In the genomic region with DNA sequence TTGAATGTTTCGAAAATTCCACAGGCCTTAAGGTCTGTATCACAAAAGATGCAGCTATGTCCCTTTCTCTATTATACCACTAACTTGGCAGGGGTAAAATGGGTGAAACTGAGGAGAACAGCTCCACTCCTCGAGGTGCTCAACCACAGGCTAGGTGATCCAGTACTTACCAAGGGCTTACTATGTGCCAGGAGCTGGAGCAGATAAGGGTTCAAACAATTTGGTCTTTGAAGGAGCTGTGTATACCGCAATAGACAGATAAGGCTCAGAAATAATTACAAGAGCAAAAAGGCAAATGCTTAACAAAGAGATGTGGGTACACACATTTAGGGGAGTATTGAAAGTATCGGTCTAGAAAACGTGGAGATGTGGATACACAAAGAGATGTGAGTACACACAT, we compare ENCODE assay signal across 7 cellular contexts. TPM values are rescaled to one million over a fixed set of nuclear protein-coding genes. Genes with fewer than 3 reads are reported as not detected.
A peak's percentile ranks its signal among the peaks of the same experiment; 100 is the strongest.
DNase-seq lines count a peak whose midpoint lies in the region; ATAC-seq, FAIRE-seq and TF ChIP-seq lines count a peak whose summit lies in the region.

No MANE protein-coding gene starts in this region.

- DNase-seq in HCT116 (ENCODE audit: low read depth, low spot score) (no peak), T-helper 17 cell (no peak), fibroblast of pulmonary artery (ENCODE audit: low read depth) (no peak), small intestine (peak; percentile 20), adrenal gland (no peak), cortex of kidney (lab: John Stamatoyannopoulos, UW) (no peak), superior temporal gyrus (ENCODE audit: extremely low spot score) (no peak)

- RAD21 ChIA-PET in HCT116 (lab: Charles Lee; ENCODE audit: low non-redundant PET in 1 of 2, low total read pairs in 2 of 2, uncharacterized antibody in 2 of 2, unreplicated experiment in 2 of 2), result no interaction called here

- WGBS in small intestine, 3 donors, result 18 to 41% (median 18%) methylated on average over 5 of the region's 5 CpGs
- WGBS in adrenal gland, 4 donors, result 55 to 58% (median 56%) methylated on average over 4 to 5 of the region's 5 CpGs

- ATAC-seq in HCT116, result no peak
- no peak for ATAC-seq in T-helper 17 cell

- H3K36me3 Mint-ChIP-seq in T-helper 17 cell (ENCODE audit: low read depth), result peaks cover 2% of the 10 kb centered on the region

- H3K4me1 ChIP-seq in HCT116 (ENCODE audit: control insufficient read depth in 1 of 2, insufficient read depth in 2 of 2, low read length in 2 of 2) (peaks cover 17 to 24% of the 10 kb centered on the region in 2 experiments), small intestine (ENCODE audit: control insufficient read depth in 2 of 2, insufficient read depth in 1 of 2, low read depth in 1 of 2, low read length in 1 of 2) (peaks cover 3% of the 10 kb centered on the region in 2 donors), adrenal gland (replicated peaks in 1 of 2) (peaks cover 12 to 40% of the 10 kb centered on the region in 2 donors)

- H3K36me3 ChIP-seq in HCT116 (ENCODE audit: control insufficient read depth in 1 of 2, insufficient read depth in 2 of 2, low read length in 2 of 2), result peaks cover 19 to 36% of the 10 kb centered on the region in 2 experiments
- H3K36me3 ChIP-seq in small intestine (ENCODE audit: control insufficient read depth in 2 of 2, insufficient read depth in 2 of 2, low read length in 2 of 2), result peaks cover 2 to 8% of the 10 kb centered on the region in 2 donors
- H3K36me3 ChIP-seq in adrenal gland (replicated peaks in 1 of 2), result peaks cover 0 to under 1% of the 10 kb centered on the region in 2 donors

- no peak overlapping the region for H3K27ac ChIP-seq in HCT116 (ENCODE audit: low read depth, low read length)
- H3K27ac ChIP-seq in small intestine (ENCODE audit: low read depth in 1 of 2, low read length in 1 of 2), result peak overlapping the region in 1 of 2 donors; percentile 87
- H3K27ac ChIP-seq in adrenal gland, result peak overlapping the region in 1 of 5 donors; percentile 95

- TF ChIP-seq POLR2A in HCT116 (IDR thresholded peaks at IDR 0.05; ENCODE audit: borderline replicate concordance, extremely low read depth, insufficient read depth, insufficient read length), result no peak
- TF ChIP-seq POLR2A in adrenal gland (IDR thresholded peaks at IDR 0.05), result no peak

- peaks cover 62% of the 10 kb centered on the region for H3K79me2 ChIP-seq in HCT116 (ENCODE audit: insufficient read depth, low read length)

- no peak for TF ChIP-seq CTCF in HCT116 (IDR thresholded peaks at IDR 0.05 in 2 of 3, conservative IDR thresholded peaks at IDR 0.05 in 1 of 3; ENCODE audit: borderline replicate concordance in 1 of 3, insufficient read depth in 1 of 3, low read depth in 2 of 3, low read length in 2 of 3)
- no peak for TF ChIP-seq CTCF in fibroblast of pulmonary artery (IDR thresholded peaks at IDR 0.05; ENCODE audit: low read length, missing control alignments)
- TF ChIP-seq CTCF in adrenal gland (IDR thresholded peaks at IDR 0.05), result no peak

- no peak overlapping the region for H2AFZ ChIP-seq in HCT116 (ENCODE audit: low read depth, low read length, poor library complexity, severe bottlenecking)

- H3K9ac ChIP-seq in HCT116 (ENCODE audit: low read length), result peak overlapping the region; percentile 95

- POLR2A ChIA-PET in HCT116 (lab: Charles Lee), result no interaction called here

- no peaks in the 10 kb centered on the region for H3K9me2 ChIP-seq in HCT116 (ENCODE audit: insufficient read depth)

- BruUV-seq in HCT116 (replicated peaks; lab: Mats Ljungman, UMichigan), result TSS peak; percentile 46

- no peaks in the 10 kb centered on the region for H3K9me3 ChIP-seq in HCT116 (ENCODE audit: control insufficient read depth in 1 of 2, insufficient read depth in 1 of 2, low read depth in 1 of 2, low read length in 2 of 2)
- no peaks in the 10 kb centered on the region for H3K9me3 ChIP-seq in T-helper 17 cell (ENCODE audit: control insufficient read depth, low read length, poor library complexity, severe bottlenecking)
- H3K9me3 ChIP-seq in small intestine (ENCODE audit: control insufficient read depth, low read depth), result no peaks in the 10 kb centered on the region
- H3K9me3 ChIP-seq in adrenal gland (replicated peaks in 1 of 3), result no peaks in the 10 kb centered on the region

- H3K4me1 Mint-ChIP-seq in T-helper 17 cell, result peaks cover 25% of the 10 kb centered on the region

- FAIRE-seq in small intestine (lab: Jason Lieb, UNC), result no peak

- peak overlapping the region; percentile 89 to 90 for H3K4me3 ChIP-seq in HCT116 (replicated peaks in 1 of 2; ENCODE audit: low read depth in 1 of 2, low read length in 2 of 2)
- H3K4me3 ChIP-seq in fibroblast of pulmonary artery (replicated peaks; ENCODE audit: low read depth, low read length), result peak overlapping the region; percentile 82
- peak overlapping the region; percentile 58 to 93 for H3K4me3 ChIP-seq in small intestine (ENCODE audit: low read depth in 1 of 2, low read length in 2 of 2)
- peak overlapping the region in 1 of 4 donors; percentile 97 for H3K4me3 ChIP-seq in adrenal gland

- CTCF ChIA-PET in HCT116 (lab: Charles Lee), result no interaction called here

- peak overlapping the region; percentile 86 for H3K27ac Mint-ChIP-seq in T-helper 17 cell

- peaks cover 3% of the 10 kb centered on the region; the same call in 1 of the 2 replicates for H4K20me1 ChIP-seq in HCT116 (ENCODE audit: insufficient read depth)

- no peak for TF ChIP-seq RAD21 in HCT116 (IDR thresholded peaks at IDR 0.05; ENCODE audit: low read depth)

- H3K4me3 Mint-ChIP-seq in T-helper 17 cell, result peak overlapping the region; percentile 94

- no peaks in the 10 kb centered on the region for H3K27me3 Mint-ChIP-seq in T-helper 17 cell

- H3K27me3 ChIP-seq in HCT116 (ENCODE audit: insufficient read depth, low read length) (no peaks in the 10 kb centered on the region), small intestine (ENCODE audit: control insufficient read depth in 2 of 2, insufficient read depth in 2 of 2, low read length in 2 of 2) (no peaks in the 10 kb centered on the region), adrenal gland (no peaks in the 10 kb centered on the region)

- H3K4me2 ChIP-seq in HCT116 (ENCODE audit: low read length), result peak overlapping the region; percentile 80

- intact Hi-C loops in HCT116 (cut with micrococcal nuclease), result loop anchor here (5.0 to 10.0 kb wide), 3 partner anchors 65 to 337 kb away; no protein-coding TSS in a partner anchor
- intact Hi-C loops in adrenal gland (cut with DNase I), result no loop called here

TF ChIP-seq in HCT116, 20 proteins besides CTCF, POLR2A, EP300 and RAD21:
- TF ChIP-seq EGR1 (IDR thresholded peaks at IDR 0.05; ENCODE audit: low read depth), result no peak
- TF ChIP-seq, protein P1, sequence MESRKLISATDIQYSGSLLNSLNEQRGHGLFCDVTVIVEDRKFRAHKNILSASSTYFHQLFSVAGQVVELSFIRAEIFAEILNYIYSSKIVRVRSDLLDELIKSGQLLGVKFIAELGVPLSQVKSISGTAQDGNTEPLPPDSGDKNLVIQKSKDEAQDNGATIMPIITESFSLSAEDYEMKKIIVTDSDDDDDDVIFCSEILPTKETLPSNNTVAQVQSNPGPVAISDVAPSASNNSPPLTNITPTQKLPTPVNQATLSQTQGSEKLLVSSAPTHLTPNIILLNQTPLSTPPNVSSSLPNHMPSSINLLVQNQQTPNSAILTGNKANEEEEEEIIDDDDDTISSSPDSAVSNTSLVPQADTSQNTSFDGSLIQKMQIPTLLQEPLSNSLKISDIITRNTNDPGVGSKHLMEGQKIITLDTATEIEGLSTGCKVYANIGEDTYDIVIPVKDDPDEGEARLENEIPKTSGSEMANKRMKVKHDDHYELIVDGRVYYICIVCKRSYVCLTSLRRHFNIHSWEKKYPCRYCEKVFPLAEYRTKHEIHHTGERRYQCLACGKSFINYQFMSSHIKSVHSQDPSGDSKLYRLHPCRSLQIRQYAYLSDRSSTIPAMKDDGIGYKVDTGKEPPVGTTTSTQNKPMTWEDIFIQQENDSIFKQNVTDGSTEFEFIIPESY (IDR thresholded peaks at IDR 0.05; ENCODE audit: extremely low read depth, insufficient replicate concordance, low read length), result no peak
- TF ChIP-seq ELF1 (IDR thresholded peaks at IDR 0.05; ENCODE audit: borderline replicate concordance, low read depth), result no peak
- no peak for TF ChIP-seq TCF7L2 (IDR thresholded peaks at IDR 0.05; ENCODE audit: borderline replicate concordance, extremely low read depth, insufficient read depth, insufficient read length)

RNA-seq across cellular contexts. Expression of a gene that starts 1.5 kb away (rescaled TPM):
- total RNA-seq in HCT116 (2021; ENCODE audit: unreplicated experiment) (162 TPM), T-helper 17 cell (100 to 1,000 TPM; 308 to 310 TPM), adrenal gland (100 to 1,000 TPM in 3 of 8 donors, 10 to 100 TPM in 5; 61.1 to 194 (median 88.7) TPM)
- 129 and 140 TPM in 2 replicates for polyA plus RNA-seq in HCT116 (2012)
- polyA plus RNA-seq in small intestine (10 to 100 TPM; 52.3 to 78.1 (median 61.0) TPM), adrenal gland (100 to 1,000 TPM in 1 of 3 donors, 10 to 100 TPM in 2; 95.5 to 109 (median 98.5) TPM)
